In the genomic region with DNA sequence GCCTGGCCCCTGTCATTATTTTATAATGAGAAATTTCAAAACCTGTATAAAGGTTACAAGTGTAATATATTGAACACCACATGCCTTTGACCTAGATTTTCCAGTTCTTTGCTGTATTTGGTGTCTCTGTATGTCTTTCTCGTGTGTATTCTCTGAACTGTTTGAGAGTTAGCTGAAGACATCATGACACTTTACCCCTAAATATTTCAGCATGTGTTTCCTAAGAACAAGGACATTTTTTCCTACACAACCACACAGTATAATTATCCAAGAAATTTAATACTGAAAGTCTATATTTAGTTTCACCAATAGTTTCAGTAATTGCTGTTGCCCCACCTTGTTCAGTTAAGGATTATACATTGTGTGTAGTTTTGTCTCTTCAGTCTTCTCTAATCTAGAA, we compare ENCODE assay signal across 17 cellular contexts. TPM values are rescaled to one million over a fixed set of nuclear protein-coding genes. Genes with fewer than 3 reads are reported as not detected.
DNase-seq lines count a peak whose midpoint lies in the region; ATAC-seq and TF ChIP-seq lines count a peak whose summit lies in the region.
"Had no signal": no experiment of that assay in that cellular context is flagged by ENCODE, and none has a peak within 500 bp of the region (broad histone marks: within the 10 kb centered on the region; RNA-seq: fewer than 3 reads in every experiment).

No MANE protein-coding gene starts in this region.

- H4K20me1 ChIP-seq in BLaER1 treated with 17β-estradiol and CSF1 and Interleukin-3, amounts not matched to agents 10 nM and 100 nM = peaks cover 24 to 100% (median 92%) of the 10 kb centered on the region in 11 experiments; a peak in 20 of 22 replicates

- WGBS in right lobe of liver (ENCODE audit: insufficient coverage, low coverage, low lambda C conversion rate, missing lambda C conversion rate) = 27% methylated on average over 1 of the region's 1 CpG

- TF ChIP-seq CTCF in HL-60 (IDR thresholded peaks at IDR 0.05; ENCODE audit: insufficient read depth, low read length) = no peak
- TF ChIP-seq CTCF in right lobe of liver (IDR thresholded peaks at IDR 0.05) = no peak
- TF ChIP-seq CTCF in gastrocnemius medialis (IDR thresholded peaks at IDR 0.05 in 4 of 5, conservative IDR thresholded peaks at IDR 0.05 in 1 of 5) = no peak
- no peak for TF ChIP-seq CTCF in omental fat pad (IDR thresholded peaks at IDR 0.05)

- H3K4me2 ChIP-seq in BLaER1 treated with 17β-estradiol and CSF1 and Interleukin-3, amounts not matched to agents 10 nM and 100 nM = peak overlapping the region; percentile 53 to 82 (median 74)

- peak overlapping the region in 2 of 11 experiments; percentile 5 to 6; a peak in 1 of 22 replicates for H3K9ac ChIP-seq in BLaER1 treated with 17β-estradiol and CSF1 and Interleukin-3, amounts not matched to agents 10 nM and 100 nM

- H3K9me3 ChIP-seq in BLaER1 treated with 17β-estradiol and CSF1 and Interleukin-3, amounts not matched to agents 10 nM and 100 nM (replicated peaks in 1 of 11) = no peaks in the 10 kb centered on the region
- H3K9me3 ChIP-seq in right lobe of liver (no peaks in the 10 kb centered on the region), gastrocnemius medialis (no peaks in the 10 kb centered on the region)

- peaks cover 3 to 36% (median 14%) of the 10 kb centered on the region in 11 experiments; a peak in 18 of 22 replicates for H3K36me3 ChIP-seq in BLaER1 treated with 17β-estradiol and CSF1 and Interleukin-3, amounts not matched to agents 10 nM and 100 nM
- H3K36me3 ChIP-seq in right lobe of liver = no peaks in the 10 kb centered on the region
- H3K36me3 ChIP-seq in gastrocnemius medialis = no peaks in the 10 kb centered on the region

- DNase-seq in HL-60 (ENCODE audit: low read depth in 1 of 2, low spot score in 1 of 2) (no peak), right lobe of liver (no peak), gastrocnemius medialis (no peak), NCI-H1417 treated with DMSO at 0.1 percent for 48 hours (lab: John Stamatoyannopoulos, UW) (no peak), omental fat pad (ENCODE audit: low spot score) (no peak)
- DNase-seq: Calu3; CD8-positive, alpha-beta memory T cell; DMS153; GOT3; HCEC 1CT; NCI-H1105 treated with DMSO at 0.1 percent for 48 hours; NCI-H1694 treated with DMSO at 0.1 percent for 48 hours; NCI-H446; NCI-H526; OCI-M1 had no signal

- ATAC-seq in right lobe of liver (no peak), gastrocnemius medialis (peak; percentile 37 to 40), GM18502 (IDR thresholded peaks at IDR 0.05; ENCODE audit: poor library complexity, unreplicated experiment) (no peak), omental fat pad (ENCODE audit: low FRiP score) (no peak)

- peaks cover 41 to 68% (median 58%) of the 10 kb centered on the region in 10 experiments for H3K4me1 ChIP-seq in BLaER1 treated with 17β-estradiol and CSF1 and Interleukin-3, amounts not matched to agents 10 nM and 100 nM
- peaks cover 0 to 49% (median 18%) of the 10 kb centered on the region in 4 donors for H3K4me1 ChIP-seq in right lobe of liver
- H3K4me1 ChIP-seq in gastrocnemius medialis = peaks cover 68 to 87% of the 10 kb centered on the region in 2 donors

- intact Hi-C loops in right lobe of liver (cut with DNase I) (no loop called here), gastrocnemius medialis (cut with DNase I; ENCODE audit: low total_unique reads) (no loop called here)

- H3K27ac ChIP-seq in BLaER1 treated with 17β-estradiol and CSF1 and Interleukin-3, amounts not matched to agents 10 nM and 100 nM = peak overlapping the region in 9 of 11 experiments; percentile 10 to 73 (median 60); a peak in 17 of 22 replicates
- peak overlapping the region; percentile 46 for H3K27ac ChIP-seq in HL-60 (replicated peaks)
- H3K27ac ChIP-seq in right lobe of liver = peak overlapping the region in 2 of 3 donors; percentile 17 to 49
- H3K27ac ChIP-seq in gastrocnemius medialis = peak overlapping the region; percentile 44 to 60 (median 48)

- H3K4me3 ChIP-seq in BLaER1 treated with 17β-estradiol and CSF1 and Interleukin-3, amounts not matched to agents 10 nM and 100 nM = peak overlapping the region in 1 of 10 experiments; percentile 27; a peak in 2 of 20 replicates
- no peak overlapping the region for H3K4me3 ChIP-seq in HL-60 (replicated peaks; ENCODE audit: insufficient read depth, low read length)
- H3K4me3 ChIP-seq in right lobe of liver = no peak overlapping the region
- H3K4me3 ChIP-seq in gastrocnemius medialis = no peak overlapping the region

- in situ Hi-C loops in gastrocnemius medialis (cut with MboI; ENCODE audit: low sequenced_read_pairs in 4 of 4) = no loop called here

- TF ChIP-seq POLR2A in right lobe of liver (IDR thresholded peaks at IDR 0.05) (no peak), gastrocnemius medialis (IDR thresholded peaks at IDR 0.05) (no peak)

- H3K27me3 ChIP-seq in BLaER1 treated with 17β-estradiol and CSF1 and Interleukin-3, amounts not matched to agents 10 nM and 100 nM = no peaks in the 10 kb centered on the region
- H3K27me3 ChIP-seq in HL-60 (ENCODE audit: insufficient read depth, poor library complexity, severe bottlenecking) (no peaks in the 10 kb centered on the region), right lobe of liver (no peaks in the 10 kb centered on the region), gastrocnemius medialis (no peaks in the 10 kb centered on the region)

RNA-seq across cellular contexts. Expression of gene ZRANB1, which starts 14.8 kb away (rescaled TPM):
- total RNA-seq in right lobe of liver = 10 to 100 TPM in 4 of 6 experiments, 1 to 10 TPM in 2; 8.6 to 17.6 (median 11.6) TPM
- total RNA-seq in gastrocnemius medialis = 10 to 100 TPM; 51.2 to 91.1 (median 74.6) TPM
- 10 to 100 TPM; 25.9 to 34.2 (median 34.1) TPM for total RNA-seq in omental fat pad

Comparison
In these comparisons a context has a peak if more than half of its experiments do, and no peak if none do; other contexts are left out.
1. ATAC-seq: peak in gastrocnemius medialis (2 of 2); none in right lobe of liver (0 of 4), GM18502 (single experiment) and omental fat pad (single experiment).
2. Peak in every context shown above with its lines, with median percentiles within 50 percentile points of each other: H3K27ac ChIP-seq.